ENCODE assay signal across 31 cellular contexts in the genomic region with DNA sequence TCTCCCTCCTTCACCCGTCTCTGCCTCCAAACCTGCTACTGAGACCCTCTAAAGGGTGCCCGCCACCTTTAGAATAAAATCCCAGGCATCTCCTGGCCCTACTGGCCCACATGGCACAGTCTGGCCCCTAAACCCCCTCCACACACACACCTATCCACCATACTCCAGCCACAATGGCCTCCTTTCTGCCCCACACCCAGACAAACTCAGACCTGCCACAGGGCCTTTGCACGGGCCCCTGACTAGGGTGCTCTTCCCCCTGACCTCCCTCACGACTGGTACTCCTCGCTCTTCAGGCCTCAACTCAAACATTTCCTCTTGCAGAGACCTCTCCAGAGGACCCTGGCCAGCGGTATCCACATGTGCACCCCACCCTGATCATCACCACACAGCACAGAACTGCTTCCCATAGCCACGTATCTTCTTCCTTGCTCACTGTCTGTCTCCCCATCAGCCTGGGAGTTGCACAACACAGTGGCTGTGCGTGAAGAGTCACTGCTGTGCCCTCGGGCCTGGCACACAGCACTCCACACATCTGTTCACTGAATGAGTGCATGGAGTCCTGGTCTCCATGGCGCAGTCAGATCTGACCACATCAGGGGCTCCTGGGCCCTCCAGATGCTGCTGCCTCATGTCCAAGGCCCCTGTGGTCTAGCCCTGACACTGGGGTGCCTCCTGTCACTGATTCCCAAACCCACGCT.
DNase-seq lines count a peak whose midpoint lies in the region; ATAC-seq and TF ChIP-seq lines count a peak whose summit lies in the region.
"Had no signal": no experiment of that assay in that cellular context is flagged by ENCODE, and none has a peak within 500 bp of the region (broad histone marks: within the 10 kb centered on the region; RNA-seq: fewer than 3 reads in every experiment).

No MANE protein-coding gene starts in this region.

- H3K4me3 ChIP-seq in adipocyte (ENCODE audit: low read length) (no peak overlapping the region), Caco-2 (ENCODE audit: low read depth, low read length) (no peak overlapping the region)
- H3K4me3 ChIP-seq: gastroesophageal sphincter, GM12878, ovary, right atrium auricular region, thoracic aorta had no signal

- H3K36me3 Mint-ChIP-seq in Caco-2 (ENCODE audit: insufficient read depth, unreplicated experiment), result no peaks in the 10 kb centered on the region
- H3K36me3 Mint-ChIP-seq: activated naive CD8-positive, alpha-beta T cell treated with anti-CD3 and anti-CD28 coated beads, Interleukin-2, amount 10 ng/mL, durations not matched to agents 7 days and 5 days; CD4-positive, alpha-beta memory T cell; mesothelial cell of epicardium; naive thymus-derived CD4-positive, alpha-beta T cell; T-cell had no signal

- H3K27me3 ChIP-seq in adipocyte (replicated peaks; ENCODE audit: control insufficient read depth, insufficient read depth, low read length) (peaks cover 21% of the 10 kb centered on the region), foreskin keratinocyte (peaks cover 41% of the 10 kb centered on the region), Caco-2 (replicated peaks; ENCODE audit: control insufficient read depth, insufficient read depth, low read length) (no peaks in the 10 kb centered on the region)
- H3K27me3 ChIP-seq: gastroesophageal sphincter, ovary, right atrium auricular region had no signal

- H3K4me3 Mint-ChIP-seq in Caco-2 (ENCODE audit: unreplicated experiment), result no peak overlapping the region
- H3K4me3 Mint-ChIP-seq: activated CD4-positive, alpha-beta memory T cell treated with anti-CD3 and anti-CD28 coated beads, Interleukin-2, amount 10 ng/mL, durations not matched to agents 7 days and 5 days; activated naive CD8-positive, alpha-beta T cell treated with anti-CD3 and anti-CD28 coated beads, Interleukin-2, amount 10 ng/mL, durations not matched to agents 7 days and 5 days; CD4-positive, alpha-beta memory T cell; mesothelial cell of epicardium; T-cell had no signal

- TF ChIP-seq CTCF in foreskin keratinocyte (conservative IDR thresholded peaks at IDR 0.05) (no peak), Caco-2 (IDR thresholded peaks at IDR 0.05; ENCODE audit: insufficient read depth in 1 of 2, low read depth in 1 of 2, low read length in 1 of 2, severe bottlenecking in 1 of 2, unreplicated experiment in 1 of 2) (no peak)

- H3K9me3 ChIP-seq in adipocyte (ENCODE audit: control insufficient read depth, low read length) (no peaks in the 10 kb centered on the region), Caco-2 (no peaks in the 10 kb centered on the region)
- H3K9me3 ChIP-seq: gastroesophageal sphincter, ovary, right atrium auricular region, thoracic aorta had no signal

- H3K4me1 ChIP-seq in adipocyte (ENCODE audit: control insufficient read depth, insufficient read depth, low read length), result no peaks in the 10 kb centered on the region
- no peaks in the 10 kb centered on the region for H3K4me1 ChIP-seq in foreskin keratinocyte
- no peaks in the 10 kb centered on the region for H3K4me1 ChIP-seq in Caco-2

- no peaks in the 10 kb centered on the region for H3K4me1 Mint-ChIP-seq in Caco-2 (ENCODE audit: low read depth, unreplicated experiment)
- H3K4me1 Mint-ChIP-seq: activated CD4-positive, alpha-beta memory T cell treated with anti-CD3 and anti-CD28 coated beads, Interleukin-2, amount 10 ng/mL, durations not matched to agents 7 days and 5 days; activated naive CD8-positive, alpha-beta T cell treated with anti-CD3 and anti-CD28 coated beads, Interleukin-2, amount 10 ng/mL, durations not matched to agents 7 days and 5 days had no signal

- no TSS peak for BruUV-seq in Caco-2 (replicated peaks; lab: Mats Ljungman, UMichigan)

- CTCF ChIA-PET in Caco-2 (lab: Charles Lee), result no interaction called here

- intact Hi-C loops in Caco-2 (cut with micrococcal nuclease; ENCODE audit: unreplicated experiment), result no loop called here

- POLR2A ChIA-PET in Caco-2 (lab: Charles Lee), result no interaction called here

- peak; percentile 13 for ATAC-seq in foreskin keratinocyte
- ATAC-seq: activated CD4-positive, CD25-positive, alpha-beta regulatory T cell treated with anti-CD3 and anti-CD28 coated beads, Interleukin-2, amount 50 U/mL, for 24 hours; gastroesophageal sphincter; GM12878; naive thymus-derived CD4-positive, alpha-beta T cell; T-cell had no signal

- H3K27me3 Mint-ChIP-seq in Caco-2 (ENCODE audit: insufficient read depth, unreplicated experiment), result no peaks in the 10 kb centered on the region
- H3K27me3 Mint-ChIP-seq: activated naive CD8-positive, alpha-beta T cell treated with anti-CD3 and anti-CD28 coated beads, Interleukin-2, amount 10 ng/mL, durations not matched to agents 7 days and 5 days; CD4-positive, alpha-beta memory T cell had no signal

- H3K9ac ChIP-seq in adipocyte (ENCODE audit: low read length), result no peak overlapping the region

- no peak overlapping the region for H3K27ac ChIP-seq in foreskin keratinocyte
- H3K27ac ChIP-seq: gastroesophageal sphincter, ovary, right atrium auricular region, thoracic aorta had no signal

- no peaks in the 10 kb centered on the region for H3K9me3 Mint-ChIP-seq in Caco-2 (ENCODE audit: unreplicated experiment)
- H3K9me3 Mint-ChIP-seq: activated CD4-positive, alpha-beta memory T cell treated with anti-CD3 and anti-CD28 coated beads, Interleukin-2, amount 10 ng/mL, durations not matched to agents 7 days and 5 days; activated naive CD8-positive, alpha-beta T cell treated with anti-CD3 and anti-CD28 coated beads, Interleukin-2, amount 10 ng/mL, durations not matched to agents 7 days and 5 days; CD4-positive, alpha-beta memory T cell; mesothelial cell of epicardium; naive thymus-derived CD4-positive, alpha-beta T cell; T-cell had no signal

- H3K36me3 ChIP-seq in adipocyte (ENCODE audit: control insufficient read depth, insufficient read depth, low read length, severe bottlenecking), result no peaks in the 10 kb centered on the region
- H3K36me3 ChIP-seq in Caco-2 (ENCODE audit: control insufficient read depth, insufficient read depth, low read length), result no peaks in the 10 kb centered on the region
- H3K36me3 ChIP-seq: gastroesophageal sphincter, ovary, right atrium auricular region, thoracic aorta had no signal

- DNase-seq in AG20443 (ENCODE audit: low spot score) (peak; percentile 56), GM04503 (ENCODE audit: low read depth) (peak; percentile 3), adipocyte (ENCODE audit: low read depth) (peak; percentile 18), foreskin keratinocyte (no peak), ACHN (no peak), NCI-H510A (lab: John Stamatoyannopoulos, UW) (no peak), Caco-2 (no peak), DMS 273 (lab: John Stamatoyannopoulos, UW; ENCODE audit: unreplicated experiment) (no peak)
- DNase-seq: activated CD4-positive, alpha-beta memory T cell treated with anti-CD3 and anti-CD28 coated beads, Interleukin-2, amount 10 ng/mL, durations not matched to agents 7 days and 5 days; activated naive CD8-positive, alpha-beta T cell treated with anti-CD3 and anti-CD28 coated beads, Interleukin-2, amount 10 ng/mL, durations not matched to agents 7 days and 5 days; CD4-positive, alpha-beta memory T cell; DMS53; effector CD8-positive, alpha-beta T cell; Karpas-422; naive thymus-derived CD4-positive, alpha-beta T cell; NCI-H1105 treated with DMSO at 0.1 percent for 48 hours; NCI-H2029 treated with DMSO at 0.1 percent for 48 hours; NCI-H2227 treated with DMSO at 0.1 percent for 48 hours; NCI-H82; ovary; SHP77 treated with DMSO at 0.1 percent for 48 hours; stimulated activated CD4-positive, alpha-beta T cell treated with anti-CD3 and anti-CD28 coated beads, Interleukin-12 subunit alpha, Interleukin-12 subunit beta, amount 100 ng/mL, for 4 hours; stimulated activated CD4-positive, alpha-beta T cell treated with anti-CD3 and anti-CD28 coated beads, Interleukin-4, amount 100 ng/mL, for 24 hours; stimulated activated naive CD4-positive, alpha-beta T cell; T-cell had no signal

- in situ Hi-C loops in ACHN (cut with HindIII; ENCODE audit: low pct_ligation_motif_present, low pct_unique_long_range_greater_than_20kb, low sequenced_read_pairs), result no loop called here

- no peak overlapping the region for H3K27ac Mint-ChIP-seq in Caco-2 (ENCODE audit: unreplicated experiment)
- H3K27ac Mint-ChIP-seq: activated CD4-positive, alpha-beta memory T cell treated with anti-CD3 and anti-CD28 coated beads, Interleukin-2, amount 10 ng/mL, durations not matched to agents 7 days and 5 days; activated naive CD8-positive, alpha-beta T cell treated with anti-CD3 and anti-CD28 coated beads, Interleukin-2, amount 10 ng/mL, durations not matched to agents 7 days and 5 days; mesothelial cell of epicardium had no signal

Comparison
In these comparisons a context has a peak if more than half of its experiments do, and no peak if none do; other contexts are left out.
1. DNase-seq: peak in AG20443 (single experiment), GM04503 (single experiment) and adipocyte (single experiment); none in foreskin keratinocyte (0 of 2), ACHN (single experiment), NCI-H510A (single experiment), Caco-2 (0 of 2) and DMS 273 (single experiment).